Comparison of ENCODE assay signal across 1 cellular context in genomic region chr12:89863332-89863938, GRCh38.
TF ChIP-seq lines count a peak whose summit lies in the region.

No MANE protein-coding gene starts in this region.

TF ChIP-seq in GM23338, 12 proteins besides CTCF, POLR2A, EP300 and RAD21 (continued from another document):
- no peak for TF ChIP-seq REST (IDR thresholded peaks at IDR 0.05; ENCODE audit: unreplicated experiment)
- TF ChIP-seq JUNB (IDR thresholded peaks at IDR 0.05; ENCODE audit: unreplicated experiment): no peak
- TF ChIP-seq ZNF114 (CRISPR knock-in tag; IDR thresholded peaks at IDR 0.05): no peak
- TF ChIP-seq ETS1 (IDR thresholded peaks at IDR 0.05): no peak
- TF ChIP-seq EZH2phosphoT487 (IDR thresholded peaks at IDR 0.05; ENCODE audit: unreplicated experiment): no peak
